Comparison of ENCODE assay signal across 8 cellular contexts in the genomic region with DNA sequence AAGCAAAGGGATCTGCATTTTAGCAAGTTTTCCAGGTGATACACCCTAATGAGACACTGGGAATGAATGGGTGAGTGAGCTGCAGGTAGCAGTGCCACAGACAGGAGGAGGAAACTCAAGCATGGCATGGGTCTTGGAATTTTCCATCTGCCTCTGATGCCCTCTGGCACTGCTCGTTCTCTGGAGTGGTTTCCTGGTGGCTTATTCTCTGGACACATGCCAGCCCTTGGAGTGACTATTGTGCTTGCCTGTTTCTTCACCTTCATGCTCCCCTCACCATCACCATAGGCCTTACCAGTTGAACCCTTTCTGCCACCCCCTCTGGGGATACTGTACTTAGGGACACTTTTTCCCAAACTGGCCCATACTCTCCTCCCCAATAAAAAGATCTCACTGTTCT.
DNase-seq lines count a peak whose midpoint lies in the region; ATAC-seq and TF ChIP-seq lines count a peak whose summit lies in the region.

No MANE protein-coding gene starts in this region.

- H3K9ac ChIP-seq in parathyroid adenoma = no peak overlapping the region

- H2AFZ ChIP-seq in parathyroid adenoma = no peak overlapping the region

- H3K4me3 ChIP-seq in NB4 (ENCODE audit: low read depth, low read length) (peak overlapping the region; percentile 94), parathyroid adenoma (ENCODE audit: low read depth, low read length) (peak overlapping the region; percentile 81)
- peak overlapping the region; percentile 95 for H3K4me3 ChIP-seq in effector memory CD4-positive, alpha-beta T cell (ENCODE audit: insufficient read depth, low read depth, low read length, poor library complexity, severe bottlenecking)

- H3K27ac ChIP-seq in effector memory CD4-positive, alpha-beta T cell (ENCODE audit: insufficient read depth, low read length, poor library complexity, severe bottlenecking) = no peak overlapping the region
- H3K27ac ChIP-seq in parathyroid adenoma = no peak overlapping the region

- TF ChIP-seq CTCF in NB4 (IDR thresholded peaks at IDR 0.05; ENCODE audit: low read depth, low read length) (no peak), parathyroid adenoma (IDR thresholded peaks at IDR 0.05) (no peak)

- peak overlapping the region; percentile 91 for H3K4me2 ChIP-seq in parathyroid adenoma (ENCODE audit: low read length)

- peaks cover 32% of the 10 kb centered on the region for H3K4me1 ChIP-seq in effector memory CD4-positive, alpha-beta T cell (ENCODE audit: control insufficient read depth, insufficient read depth, low read length, poor library complexity, severe bottlenecking)
- H3K4me1 ChIP-seq in parathyroid adenoma = peaks cover 24% of the 10 kb centered on the region

- DNase-seq in EL (peak; percentile 38), NB4 (ENCODE audit: low read depth) (no peak), NCI-H1417 (lab: John Stamatoyannopoulos, UW) (no peak), 8988T (no peak), nucleus accumbens (lab: John Stamatoyannopoulos, UW) (no peak)
- no peak for DNase-seq in effector memory CD4-positive, alpha-beta T cell

- H3K9me3 ChIP-seq in effector memory CD4-positive, alpha-beta T cell (ENCODE audit: control insufficient read depth, low read length) = no peaks in the 10 kb centered on the region
- no peaks in the 10 kb centered on the region for H3K9me3 ChIP-seq in parathyroid adenoma (ENCODE audit: control insufficient read depth, low read length)

- peaks cover 29% of the 10 kb centered on the region for H3K79me2 ChIP-seq in parathyroid adenoma

- peaks cover 20% of the 10 kb centered on the region for H3K36me3 ChIP-seq in effector memory CD4-positive, alpha-beta T cell (ENCODE audit: control insufficient read depth, insufficient read depth, low read length)
- H3K36me3 ChIP-seq in parathyroid adenoma (ENCODE audit: control insufficient read depth, insufficient read depth, low read length) = no peaks in the 10 kb centered on the region

- TF ChIP-seq POLR2A in NB4 (IDR thresholded peaks at IDR 0.05; ENCODE audit: extremely low read depth, insufficient read length) = no peak

- ATAC-seq in GM19351 (IDR thresholded peaks at IDR 0.05; ENCODE audit: unreplicated experiment) = no peak

- no peaks in the 10 kb centered on the region for H3K27me3 ChIP-seq in effector memory CD4-positive, alpha-beta T cell (replicated peaks; ENCODE audit: control insufficient read depth, insufficient read depth, low read length, poor library complexity, severe bottlenecking)
- H3K27me3 ChIP-seq in parathyroid adenoma (ENCODE audit: control insufficient read depth, insufficient read depth, low read length) = no peaks in the 10 kb centered on the region
